In genomic region chr12:64656429-64656828, GRCh38 we compare ENCODE assay signal across 16 cellular contexts. TPM values are rescaled to one million over a fixed set of nuclear protein-coding genes. Genes with fewer than 3 reads are reported as not detected.
DNase-seq lines count a peak whose midpoint lies in the region; ATAC-seq lines count a peak whose summit lies in the region.
"Had no signal": no experiment of that assay in that cellular context is flagged by ENCODE, and none has a peak within 500 bp of the region (broad histone marks: within the 10 kb centered on the region; RNA-seq: fewer than 3 reads in every experiment).

No MANE protein-coding gene starts in this region.

- no peaks in the 10 kb centered on the region for H3K36me3 ChIP-seq in stomach smooth muscle (ENCODE audit: control insufficient read depth in 2 of 2, insufficient read depth in 2 of 2, low read length in 2 of 2)
- H3K36me3 ChIP-seq: heart right ventricle had no signal

- H3K27ac Mint-ChIP-seq in activated CD8-positive, alpha-beta memory T cell treated with anti-CD3 and anti-CD28 coated beads, Interleukin-2, amount 10 ng/mL, durations not matched to agents 7 days and 5 days: peak overlapping the region; percentile 51
- peak overlapping the region; percentile 48 for H3K27ac Mint-ChIP-seq in activated CD8-positive, alpha-beta T cell treated with anti-CD3 and anti-CD28 coated beads, Interleukin-2, amount 10 ng/mL, durations not matched to agents 7 days and 5 days
- H3K27ac Mint-ChIP-seq: HFFc6 had no signal

- no peaks in the 10 kb centered on the region for H3K27me3 Mint-ChIP-seq in activated CD8-positive, alpha-beta memory T cell treated with anti-CD3 and anti-CD28 coated beads, Interleukin-2, amount 10 ng/mL, durations not matched to agents 7 days and 5 days
- no peaks in the 10 kb centered on the region for H3K27me3 Mint-ChIP-seq in activated CD8-positive, alpha-beta T cell treated with anti-CD3 and anti-CD28 coated beads, Interleukin-2, amount 10 ng/mL, durations not matched to agents 7 days and 5 days (ENCODE audit: low read depth)

- H3K27ac ChIP-seq in stomach smooth muscle (ENCODE audit: low read length): peak overlapping the region; percentile 19
- H3K27ac ChIP-seq: KMS-11, testis had no signal

- H3K27me3 ChIP-seq in stomach smooth muscle (ENCODE audit: control insufficient read depth in 1 of 2, insufficient read depth in 2 of 2, low read length in 2 of 2): no peaks in the 10 kb centered on the region
- H3K27me3 ChIP-seq: heart right ventricle, testis had no signal

- H3K4me1 Mint-ChIP-seq in activated CD8-positive, alpha-beta memory T cell treated with anti-CD3 and anti-CD28 coated beads, Interleukin-2, amount 10 ng/mL, durations not matched to agents 7 days and 5 days: peaks cover 60% of the 10 kb centered on the region
- H3K4me1 Mint-ChIP-seq in activated CD8-positive, alpha-beta T cell treated with anti-CD3 and anti-CD28 coated beads, Interleukin-2, amount 10 ng/mL, durations not matched to agents 7 days and 5 days (ENCODE audit: low read depth): peaks cover 56% of the 10 kb centered on the region

- H3K4me3 ChIP-seq in stomach smooth muscle (ENCODE audit: low read length in 2 of 2): no peak overlapping the region
- H3K4me3 ChIP-seq: heart right ventricle, testis had no signal

- CTCF ChIA-PET in activated CD8-positive, alpha-beta memory T cell treated with anti-CD3 and anti-CD28 coated beads, Interleukin-2, amount 10 ng/mL, durations not matched to agents 7 days and 5 days (lab: Charles Lee): interaction anchor here (0.5 kb wide), 1 partner anchor 22 kb away, joined by 3 read pairs; no protein-coding TSS in a partner anchor
- CTCF ChIA-PET in activated CD8-positive, alpha-beta T cell treated with anti-CD3 and anti-CD28 coated beads, Interleukin-2, amount 10 ng/mL, durations not matched to agents 7 days and 5 days (lab: Charles Lee): no interaction called here

- POLR2A ChIA-PET in activated CD8-positive, alpha-beta T cell treated with anti-CD3 and anti-CD28 coated beads, Interleukin-2, amount 10 ng/mL, durations not matched to agents 7 days and 5 days (lab: Charles Lee): no interaction called here

- no peaks in the 10 kb centered on the region for H3K9me3 ChIP-seq in stomach smooth muscle (ENCODE audit: control insufficient read depth in 2 of 2, low read length in 2 of 2)
- H3K9me3 ChIP-seq: heart right ventricle, testis had no signal

- H3K4me3 Mint-ChIP-seq in activated CD8-positive, alpha-beta memory T cell treated with anti-CD3 and anti-CD28 coated beads, Interleukin-2, amount 10 ng/mL, durations not matched to agents 7 days and 5 days: no peak overlapping the region
- H3K4me3 Mint-ChIP-seq in activated CD8-positive, alpha-beta T cell treated with anti-CD3 and anti-CD28 coated beads, Interleukin-2, amount 10 ng/mL, durations not matched to agents 7 days and 5 days: no peak overlapping the region
- H3K4me3 Mint-ChIP-seq: HFFc6 had no signal

- no peaks in the 10 kb centered on the region for H3K9me3 Mint-ChIP-seq in activated CD8-positive, alpha-beta memory T cell treated with anti-CD3 and anti-CD28 coated beads, Interleukin-2, amount 10 ng/mL, durations not matched to agents 7 days and 5 days (ENCODE audit: low read depth)
- no peaks in the 10 kb centered on the region for H3K9me3 Mint-ChIP-seq in activated CD8-positive, alpha-beta T cell treated with anti-CD3 and anti-CD28 coated beads, Interleukin-2, amount 10 ng/mL, durations not matched to agents 7 days and 5 days (ENCODE audit: insufficient read depth)
- H3K9me3 Mint-ChIP-seq: HFFc6 had no signal

- no peak overlapping the region for H3K9ac ChIP-seq in stomach smooth muscle (ENCODE audit: low read length in 2 of 2)
- H3K9ac ChIP-seq: KMS-11 had no signal

- ATAC-seq in activated CD8-positive, alpha-beta memory T cell treated with anti-CD3 and anti-CD28 coated beads, Interleukin-2, amount 10 ng/mL, durations not matched to agents 7 days and 5 days: no peak
- ATAC-seq in activated CD8-positive, alpha-beta T cell treated with anti-CD3 and anti-CD28 coated beads, Interleukin-2, amount 10 ng/mL, durations not matched to agents 7 days and 5 days: no peak
- ATAC-seq in left lobe of liver: peak; percentile 82
- ATAC-seq in HG03039 (IDR thresholded peaks at IDR 0.05; ENCODE audit: unreplicated experiment): no peak
- ATAC-seq: heart right ventricle had no signal

- H3K36me3 Mint-ChIP-seq in activated CD8-positive, alpha-beta memory T cell treated with anti-CD3 and anti-CD28 coated beads, Interleukin-2, amount 10 ng/mL, durations not matched to agents 7 days and 5 days: peaks cover 29% of the 10 kb centered on the region
- H3K36me3 Mint-ChIP-seq in activated CD8-positive, alpha-beta T cell treated with anti-CD3 and anti-CD28 coated beads, Interleukin-2, amount 10 ng/mL, durations not matched to agents 7 days and 5 days (ENCODE audit: low read depth): peaks cover 33% of the 10 kb centered on the region

- DNase-seq in activated CD8-positive, alpha-beta memory T cell treated with anti-CD3 and anti-CD28 coated beads, Interleukin-2, amount 10 ng/mL, durations not matched to agents 7 days and 5 days: no peak
- no peak for DNase-seq in activated CD8-positive, alpha-beta memory T cell treated with anti-CD3 and anti-CD28 coated beads for 24 hours
- no peak for DNase-seq in activated CD8-positive, alpha-beta T cell treated with anti-CD3 and anti-CD28 coated beads, Interleukin-2, amount 10 ng/mL, durations not matched to agents 7 days and 5 days
- DNase-seq in left lobe of liver (ENCODE audit: low spot score) (peak; percentile 52), NCI-H187 (lab: John Stamatoyannopoulos, UW) (no peak), GM19240 (ENCODE audit: insufficient read length, low spot score) (no peak)
- DNase-seq: ACHN; activated CD4-positive, alpha-beta T cell treated with anti-CD3 and anti-CD28 coated beads, Interleukin-2, amount 50 U/mL, for 4 hours; anterior cingulate cortex; heart right ventricle; HFFc6; NCI-H2029; testis had no signal

- H3K4me1 ChIP-seq in stomach smooth muscle (ENCODE audit: control insufficient read depth, insufficient read depth, low read length): peaks cover 24% of the 10 kb centered on the region
- H3K4me1 ChIP-seq: testis had no signal

RNA-seq across cellular contexts. Expression of gene RASSF3, which starts 46.1 kb away (rescaled TPM):
- 10 to 100 TPM; 45.5 to 61.5 TPM for total RNA-seq in activated CD8-positive, alpha-beta memory T cell treated with anti-CD3 and anti-CD28 coated beads, Interleukin-2, amount 10 ng/mL, durations not matched to agents 7 days and 5 days
- 10 to 100 TPM; 61.7 to 63.7 TPM for total RNA-seq in activated CD8-positive, alpha-beta T cell treated with anti-CD3 and anti-CD28 coated beads, Interleukin-2, amount 10 ng/mL, durations not matched to agents 7 days and 5 days
- total RNA-seq in left lobe of liver: 11.2 TPM
